Comparison of ENCODE assay signal across 8 cellular contexts in the genomic region with DNA sequence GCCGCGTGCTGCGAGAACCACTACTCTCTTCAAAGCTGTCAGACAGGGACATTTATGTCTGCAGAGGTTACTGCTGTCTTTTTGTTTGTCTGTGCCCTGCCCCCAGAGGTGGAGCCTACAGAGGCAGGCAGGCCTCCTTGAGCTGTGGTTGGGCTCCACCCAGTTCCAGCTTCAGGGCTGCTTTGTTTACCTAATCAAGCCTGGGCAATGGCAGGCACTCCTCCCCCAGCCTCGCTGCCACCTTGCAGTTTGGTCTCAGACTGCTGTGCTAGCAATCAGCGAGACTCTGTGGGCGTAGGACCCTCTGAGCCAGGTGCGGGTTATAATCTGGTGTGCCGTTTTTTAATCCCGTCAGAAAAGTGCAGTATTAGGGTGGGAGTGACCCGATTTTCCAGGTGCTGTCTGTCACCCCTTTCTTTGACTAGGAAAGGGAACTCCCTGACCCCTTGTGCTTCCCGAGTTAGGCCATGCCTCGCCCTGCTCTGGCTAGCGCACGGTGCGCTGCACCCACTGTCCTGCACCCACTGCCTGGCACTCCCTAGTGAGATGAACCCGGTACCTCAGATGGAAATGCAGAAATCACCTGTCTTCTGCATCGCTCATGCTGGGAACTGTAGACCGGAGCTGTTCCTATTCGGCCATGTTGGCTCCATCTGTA.
A peak's percentile ranks its signal among the peaks of the same experiment; 100 is the strongest.
DNase-seq lines count a peak whose midpoint lies in the region; ATAC-seq, FAIRE-seq and TF ChIP-seq lines count a peak whose summit lies in the region.
"Not testable (repeated sequence)": the region's sequence is repeated elsewhere in the genome, so short reads cannot be mapped to it uniquely, and the experiment has no call there.

No MANE protein-coding gene starts in this region.

- not testable (repeated sequence) for H3K14ac ChIP-seq in H1 (ENCODE audit: insufficient read length); trophoblast cell (ENCODE audit: low read length)

- POLR2A ChIA-PET in H1 (lab: Charles Lee; ENCODE audit: partially characterized antibody), result not testable (repeated sequence)

- peak overlapping the region; percentile 66 for H3K27ac ChIP-seq in 22Rv1
- H3K27ac ChIP-seq in GM23338 (ENCODE audit: low read depth), result peak overlapping the region; percentile 78; the same call in 1 of the 2 replicates
- H3K27ac ChIP-seq in H1 (ENCODE audit: low read depth, low read length), result peak overlapping the region; percentile 45; the same call in 1 of the 2 replicates
- H3K27ac ChIP-seq in iPS-20b (ENCODE audit: low read length); trophoblast cell (ENCODE audit: low read depth, low read length): not testable (repeated sequence)

- peak overlapping the region; percentile 95 for H3K18ac ChIP-seq in H1 (ENCODE audit: extremely low read depth, low read length)
- H3K18ac ChIP-seq in trophoblast cell (ENCODE audit: low read length), result not testable (repeated sequence)

- not testable (repeated sequence) for H3K4me3 Mint-ChIP-seq in GM23338

- not testable (repeated sequence) for TF ChIP-seq CTCF in 22Rv1 (IDR thresholded peaks at IDR 0.05); GM23338 (conservative IDR thresholded peaks at IDR 0.05; ENCODE audit: low read depth in 2 of 2); H1 (IDR thresholded peaks at IDR 0.05; ENCODE audit: control extremely low read depth in 1 of 3, insufficient read depth in 1 of 3, low read depth in 1 of 3, low read length in 3 of 3)

- 72% methylated on average over 19 of the region's 19 CpGs; no CpG with 5 or more reads in 1 of the 2 experiments for WGBS in H1 (ENCODE audit: extremely low coverage in 1 of 2, insufficient coverage in 1 of 2, insufficient read length in 1 of 2, insufficient replicate concordance in 2 of 2, low coverage in 1 of 2, low lambda C conversion rate in 2 of 2, missing lambda C conversion rate in 1 of 2), 2 experiments
- no CpG with 5 or more reads among the region's 19 CpGs for WGBS in trophoblast cell (ENCODE audit: extremely low coverage, insufficient coverage, insufficient read length)

- not testable (repeated sequence) for H2BK15ac ChIP-seq in H1 (ENCODE audit: low read length)

- ATAC-seq in GM23338, result not testable (repeated sequence)

- H2AFZ ChIP-seq in GM23338; H1 (ENCODE audit: low read length); trophoblast cell (ENCODE audit: insufficient read depth, low read length, poor library complexity): not testable (repeated sequence)

- not testable (repeated sequence) for H3K4me1 ChIP-seq in GM23338 (ENCODE audit: insufficient read depth); H1 (replicated peaks in 1 of 4; ENCODE audit: control insufficient read depth in 3 of 4, insufficient read depth in 4 of 4, low read length in 3 of 4); iPS-20b (ENCODE audit: insufficient read depth, low read length); trophoblast cell (ENCODE audit: control insufficient read depth in 1 of 2, insufficient read depth in 2 of 2, low read length in 2 of 2)

- not testable (repeated sequence) for TF ChIP-seq RAD21 in H1 (IDR thresholded peaks at IDR 0.05 in 1 of 2, conservative IDR thresholded peaks at IDR 0.05 in 1 of 2; ENCODE audit: low read depth in 2 of 2, low read length in 2 of 2)

- H3K23ac ChIP-seq in H1 (ENCODE audit: insufficient read length); trophoblast cell (ENCODE audit: low read length): not testable (repeated sequence)

- not testable (repeated sequence) for H3K9me3 Mint-ChIP-seq in GM23338

- not testable (repeated sequence) for H3K27me3 ChIP-seq in GM23338 (ENCODE audit: insufficient read depth); H1 (replicated peaks in 1 of 4; ENCODE audit: control insufficient read depth in 3 of 4, extremely low read depth in 1 of 4, insufficient read depth in 3 of 4, low read length in 3 of 4); iPS-20b (ENCODE audit: insufficient read depth, low read length); trophoblast cell (ENCODE audit: insufficient read depth, low read length)

- not testable (repeated sequence) for H4K5ac ChIP-seq in H1 (ENCODE audit: insufficient read length, low read depth, low read length)

- not testable (repeated sequence) for H3K36me3 Mint-ChIP-seq in GM23338 (ENCODE audit: low read depth)

- H3K79me2 ChIP-seq in GM23338 (replicated peaks; ENCODE audit: insufficient read depth), result peaks cover 14% of the 10 kb centered on the region
- not testable (repeated sequence) for H3K79me2 ChIP-seq in H1 (ENCODE audit: control insufficient read depth in 1 of 2, insufficient read depth in 2 of 2, low read length in 2 of 2); trophoblast cell (ENCODE audit: control insufficient read depth, insufficient read depth, low read length, poor library complexity)

- H3K9me2 ChIP-seq in GM23338 (ENCODE audit: insufficient read depth), result not testable (repeated sequence)

- not testable (repeated sequence) for FAIRE-seq in H1 (lab: Jason Lieb, UNC)

- peak overlapping the region; percentile 65; the same call in 1 of the 2 replicates for H2AK5ac ChIP-seq in H1 (ENCODE audit: low read depth, low read length)
- H2AK5ac ChIP-seq in trophoblast cell (ENCODE audit: low read length), result not testable (repeated sequence)

- not testable (repeated sequence) for H4K8ac ChIP-seq in H1 (ENCODE audit: extremely low read depth, insufficient read depth, low read length); trophoblast cell (ENCODE audit: low read depth, low read length)

- not testable (repeated sequence) for H4K91ac ChIP-seq in H1 (replicated peaks; ENCODE audit: insufficient read length, low read length)
- peak overlapping the region; percentile 1 for H4K91ac ChIP-seq in trophoblast cell (ENCODE audit: low read depth, low read length)

- H3K79me1 ChIP-seq in H1 (ENCODE audit: low read depth, low read length); trophoblast cell (ENCODE audit: low read length): not testable (repeated sequence)

- not testable (repeated sequence) for H3F3A ChIP-seq in GM23338 (replicated peaks; ENCODE audit: low read depth)

- H3K9ac ChIP-seq in H1 (replicated peaks in 1 of 4; ENCODE audit: extremely low read depth in 1 of 4, low read depth in 3 of 4, low read length in 3 of 4); iPS-20b (ENCODE audit: low read depth, low read length); trophoblast cell (ENCODE audit: low read length): not testable (repeated sequence)

- H2BK120ac ChIP-seq in H1 (replicated peaks; ENCODE audit: low read depth, low read length); trophoblast cell (ENCODE audit: insufficient read depth, low read length, poor library complexity): not testable (repeated sequence)

- H3K4me1 Mint-ChIP-seq in GM23338, result peaks cover 17% of the 10 kb centered on the region

- not testable (repeated sequence) for H3K36me3 ChIP-seq in GM23338 (ENCODE audit: insufficient read depth); H1 (ENCODE audit: control insufficient read depth in 2 of 4, insufficient read depth in 4 of 4, low read length in 3 of 4); iPS-20b (ENCODE audit: insufficient read depth, low read depth, low read length); trophoblast cell (ENCODE audit: control insufficient read depth in 1 of 2, insufficient read depth in 2 of 2, low read length in 2 of 2)

- H3K4me3 ChIP-seq in GM23338, result peak overlapping the region; percentile 41; the same call in 1 of the 2 replicates
- not testable (repeated sequence) for H3K4me3 ChIP-seq in H1 (ENCODE audit: extremely low read depth in 1 of 4, insufficient read depth in 2 of 4, low read depth in 3 of 4, low read length in 4 of 4); trophoblast cell (ENCODE audit: low read depth, low read length)
- peak overlapping the region; percentile 2; the same call in 1 of the 2 replicates for H3K4me3 ChIP-seq in iPS-20b (ENCODE audit: low read length)

- not testable (repeated sequence) for H3K23me2 ChIP-seq in H1 (ENCODE audit: low read depth, low read length)

- H2BK20ac ChIP-seq in H1 (ENCODE audit: low read length), result not testable (repeated sequence)

- peak; percentile 64 for DNase-seq in GM23338 (ENCODE audit: low spot score)
- peak; percentile 25 for DNase-seq in LoVo (ENCODE audit: low spot score)
- peak; percentile 65 for DNase-seq in NCI-H2227 (lab: John Stamatoyannopoulos, UW; ENCODE audit: unreplicated experiment)
- peak; percentile 76 for DNase-seq in OCI-M1 (lab: John Stamatoyannopoulos, UW)
- peak; percentile 34 to 63 for DNase-seq in H1 (ENCODE audit: low read depth in 1 of 2, low spot score in 2 of 2)
- not testable (repeated sequence) for DNase-seq in trophoblast cell

- H4K20me1 ChIP-seq in GM23338 (replicated peaks; ENCODE audit: insufficient read depth); H1 (replicated peaks in 1 of 2; ENCODE audit: control insufficient read depth in 1 of 2, insufficient read depth in 2 of 2, low read length in 2 of 2): not testable (repeated sequence)

- not testable (repeated sequence) for H4K12ac ChIP-seq in trophoblast cell (ENCODE audit: low read depth, low read length)

- TF ChIP-seq EP300 in H1 (IDR thresholded peaks at IDR 0.05; ENCODE audit: borderline replicate concordance in 1 of 2, low read depth in 2 of 2, low read length in 2 of 2), result not testable (repeated sequence)

- H3K27ac Mint-ChIP-seq in GM23338, result peak overlapping the region; percentile 87

- not testable (repeated sequence) for H3K4ac ChIP-seq in H1 (replicated peaks; ENCODE audit: insufficient read length, low read depth, low read length); trophoblast cell (ENCODE audit: low read depth, low read length)

- peak in 1 of 2 experiments; percentile 17; a peak in 1 of 3 replicates for TF ChIP-seq POLR2A in H1 (IDR thresholded peaks at IDR 0.05; ENCODE audit: control extremely low read depth in 1 of 2, low read depth in 2 of 2, low read length in 2 of 2)

- not testable (repeated sequence) for H3K9me3 ChIP-seq in H1 (ENCODE audit: insufficient read depth in 2 of 2, low read depth in 1 of 2, low read length in 1 of 2); iPS-20b (ENCODE audit: insufficient read depth, low read depth, low read length); trophoblast cell (ENCODE audit: insufficient read depth, low read depth, low read length)

- not testable (repeated sequence) for H3K27me3 Mint-ChIP-seq in GM23338 (ENCODE audit: insufficient read depth, low read depth, poor library complexity)

- CTCF ChIA-PET in H1 (lab: Charles Lee; ENCODE audit: partially characterized antibody), result interaction anchor here (0.6 kb wide), 2 partner anchors 39 to 129 kb away, joined by 3 read pairs; no protein-coding TSS in a partner anchor

- not testable (repeated sequence) for H2BK5ac ChIP-seq in H1 (ENCODE audit: low read depth, low read length); trophoblast cell (ENCODE audit: low read depth, low read length, poor library complexity)

- H3K4me2 ChIP-seq in GM23338 (peak overlapping the region; percentile 59), H1 (ENCODE audit: insufficient read depth in 1 of 2, low read depth in 2 of 2, low read length in 2 of 2) (peak overlapping the region; percentile 51)
- H3K4me2 ChIP-seq in trophoblast cell (ENCODE audit: low read length), result not testable (repeated sequence)

- 0 out of 2 replicates have a peak overlapping the region, but pooled peaks have one; percentile 68 for H2BK12ac ChIP-seq in H1 (ENCODE audit: low read depth, low read length)
- H2BK12ac ChIP-seq in trophoblast cell (ENCODE audit: low read length), result not testable (repeated sequence)

- not testable (repeated sequence) for H3K56ac ChIP-seq in H1 (replicated peaks; ENCODE audit: insufficient read length, low read depth, low read length)
